9 cellular contexts compared by ENCODE assay signal in genomic region chr20:10476319-10476724, GRCh38. TPM values are rescaled to one million over a fixed set of nuclear protein-coding genes. Genes with fewer than 3 reads are reported as not detected.
DNase-seq lines count a peak whose midpoint lies in the region; ATAC-seq and TF ChIP-seq lines count a peak whose summit lies in the region.
"Had no signal": no experiment of that assay in that cellular context is flagged by ENCODE, and none has a peak within 500 bp of the region (broad histone marks: within the 10 kb centered on the region; RNA-seq: fewer than 3 reads in every experiment).

No MANE protein-coding gene starts in this region.

- no peak overlapping the region for H4K91ac ChIP-seq in trophoblast cell (ENCODE audit: low read depth, low read length)

- H3K9me3 ChIP-seq in OCI-LY1 (ENCODE audit: low read length): no peaks in the 10 kb centered on the region
- H3K9me3 ChIP-seq in trophoblast cell (ENCODE audit: insufficient read depth, low read depth, low read length): no peaks in the 10 kb centered on the region
- no peaks in the 10 kb centered on the region for H3K9me3 ChIP-seq in endodermal cell (ENCODE audit: control insufficient read depth, low read length)
- H3K9me3 ChIP-seq: SJCRH30 had no signal

- TF ChIP-seq CTCF in OCI-LY1 (IDR thresholded peaks at IDR 0.05; ENCODE audit: low read length) (peak; percentile 28; the same call in 1 of the 2 replicates), osteocyte (IDR thresholded peaks at IDR 0.05) (no peak), type B pancreatic cell (conservative IDR thresholded peaks at IDR 0.05) (no peak), endodermal cell (conservative IDR thresholded peaks at IDR 0.05) (no peak)

- no peak overlapping the region for H3K18ac ChIP-seq in trophoblast cell (ENCODE audit: low read length)

- H3K36me3 Mint-ChIP-seq in osteocyte (ENCODE audit: unreplicated experiment) (no peaks in the 10 kb centered on the region), type B pancreatic cell (peaks cover 5% of the 10 kb centered on the region), endodermal cell (ENCODE audit: low read depth) (peaks cover 2% of the 10 kb centered on the region)

- no peak overlapping the region for H3K4ac ChIP-seq in trophoblast cell (ENCODE audit: low read depth, low read length)

- no peak overlapping the region for H3K4me3 Mint-ChIP-seq in osteocyte (ENCODE audit: unreplicated experiment)
- no peak overlapping the region for H3K4me3 Mint-ChIP-seq in type B pancreatic cell
- no peak overlapping the region for H3K4me3 Mint-ChIP-seq in endodermal cell

- H3K4me3 ChIP-seq in OCI-LY1 (ENCODE audit: low read depth, low read length, poor library complexity, severe bottlenecking): no peak overlapping the region
- no peak overlapping the region for H3K4me3 ChIP-seq in trophoblast cell (ENCODE audit: low read depth, low read length)
- H3K4me3 ChIP-seq in endodermal cell (ENCODE audit: low read length): no peak overlapping the region
- H3K4me3 ChIP-seq: SJCRH30 had no signal

- DNase-seq in trophoblast cell (peak; percentile 11 to 41), osteocyte (ENCODE audit: extremely low spot score, unreplicated experiment) (no peak), caudate nucleus (lab: John Stamatoyannopoulos, UW) (no peak), type B pancreatic cell (ENCODE audit: extremely low spot score, unreplicated experiment) (no peak), endodermal cell (no peak)
- DNase-seq: SJCRH30 had no signal

- H3K23ac ChIP-seq in trophoblast cell (ENCODE audit: low read length): no peak overlapping the region

- H3K4me1 ChIP-seq in OCI-LY1 (ENCODE audit: insufficient read depth, low read length, severe bottlenecking) (peaks cover 15% of the 10 kb centered on the region), trophoblast cell (ENCODE audit: control insufficient read depth in 1 of 2, insufficient read depth in 2 of 2, low read length in 2 of 2) (peaks cover 5% of the 10 kb centered on the region in 2 experiments), endodermal cell (ENCODE audit: control insufficient read depth, insufficient read depth, low read length) (peaks cover 6% of the 10 kb centered on the region)

- H3K27me3 Mint-ChIP-seq in osteocyte (ENCODE audit: unreplicated experiment) (no peaks in the 10 kb centered on the region), type B pancreatic cell (no peaks in the 10 kb centered on the region), endodermal cell (ENCODE audit: insufficient read depth) (no peaks in the 10 kb centered on the region)

- H4K12ac ChIP-seq in trophoblast cell (ENCODE audit: low read depth, low read length): no peak overlapping the region

- H3K27me3 ChIP-seq in OCI-LY1 (ENCODE audit: insufficient read depth, low read length) (no peaks in the 10 kb centered on the region), trophoblast cell (ENCODE audit: insufficient read depth, low read length) (no peaks in the 10 kb centered on the region), endodermal cell (ENCODE audit: control insufficient read depth, insufficient read depth, low read length, poor library complexity, severe bottlenecking) (no peaks in the 10 kb centered on the region)
- H3K27me3 ChIP-seq: SJCRH30 had no signal

- no peak overlapping the region for H2BK5ac ChIP-seq in trophoblast cell (ENCODE audit: low read depth, low read length, poor library complexity)

- no peaks in the 10 kb centered on the region for H4K20me1 ChIP-seq in OCI-LY1 (ENCODE audit: insufficient read depth, low read length)

- no peak overlapping the region for H2AFZ ChIP-seq in OCI-LY1 (ENCODE audit: low read length)
- no peak overlapping the region for H2AFZ ChIP-seq in trophoblast cell (ENCODE audit: insufficient read depth, low read length, poor library complexity)

- H3F3A ChIP-seq in OCI-LY1 (ENCODE audit: insufficient read depth, low read length): no peaks in the 10 kb centered on the region

- no peak overlapping the region for H2AK5ac ChIP-seq in trophoblast cell (ENCODE audit: low read length)

- H3K9me2 ChIP-seq in OCI-LY1 (ENCODE audit: low read depth, low read length): no peaks in the 10 kb centered on the region

- no peak overlapping the region for H2BK120ac ChIP-seq in trophoblast cell (ENCODE audit: insufficient read depth, low read length, poor library complexity)

- H4K8ac ChIP-seq in trophoblast cell (ENCODE audit: low read depth, low read length): no peak overlapping the region

- peak overlapping the region; percentile 26 for H3K27ac ChIP-seq in OCI-LY1 (ENCODE audit: low read depth, low read length, poor library complexity, severe bottlenecking)
- no peak overlapping the region for H3K27ac ChIP-seq in trophoblast cell (ENCODE audit: low read depth, low read length)
- no peak overlapping the region for H3K27ac ChIP-seq in caudate nucleus (ENCODE audit: low read depth, low read length)
- no peak overlapping the region for H3K27ac ChIP-seq in endodermal cell (ENCODE audit: low read depth, low read length)
- H3K27ac ChIP-seq: SJCRH30 had no signal

- no peaks in the 10 kb centered on the region for H3K79me2 ChIP-seq in OCI-LY1 (ENCODE audit: insufficient read depth, low read length)
- H3K79me2 ChIP-seq in trophoblast cell (ENCODE audit: control insufficient read depth, insufficient read depth, low read length, poor library complexity): no peaks in the 10 kb centered on the region

- no peaks in the 10 kb centered on the region for H3K9me3 Mint-ChIP-seq in osteocyte (ENCODE audit: unreplicated experiment)
- H3K9me3 Mint-ChIP-seq in type B pancreatic cell: no peaks in the 10 kb centered on the region
- no peaks in the 10 kb centered on the region for H3K9me3 Mint-ChIP-seq in endodermal cell

- H3K36me3 ChIP-seq in OCI-LY1 (ENCODE audit: insufficient read depth, low read length) (no peaks in the 10 kb centered on the region), trophoblast cell (ENCODE audit: control insufficient read depth in 1 of 2, insufficient read depth in 2 of 2, low read length in 2 of 2) (no peaks in the 10 kb centered on the region), endodermal cell (ENCODE audit: control insufficient read depth, insufficient read depth, low read length) (no peaks in the 10 kb centered on the region)
- H3K36me3 ChIP-seq: SJCRH30 had no signal

- H3K14ac ChIP-seq in trophoblast cell (ENCODE audit: low read length): no peak overlapping the region

- H3K27ac Mint-ChIP-seq in osteocyte (ENCODE audit: unreplicated experiment): no peak overlapping the region
- no peak overlapping the region for H3K27ac Mint-ChIP-seq in type B pancreatic cell
- H3K27ac Mint-ChIP-seq in endodermal cell: no peak overlapping the region

- H3K9ac ChIP-seq in OCI-LY1 (ENCODE audit: low read length) (no peak overlapping the region), trophoblast cell (ENCODE audit: low read length) (no peak overlapping the region), endodermal cell (ENCODE audit: extremely low read depth, low read length, poor library complexity, severe bottlenecking) (no peak overlapping the region)

- ATAC-seq in GM19023 (IDR thresholded peaks at IDR 0.05; ENCODE audit: unreplicated experiment): peak; percentile 57
- ATAC-seq in HG02852 (IDR thresholded peaks at IDR 0.05; ENCODE audit: unreplicated experiment): peak; percentile 75

- H3K4me1 Mint-ChIP-seq in osteocyte (ENCODE audit: unreplicated experiment) (peaks cover 20% of the 10 kb centered on the region), type B pancreatic cell (ENCODE audit: unreplicated experiment) (peaks cover 17% of the 10 kb centered on the region), endodermal cell (peaks cover 38% of the 10 kb centered on the region)

- H3K4me2 ChIP-seq in OCI-LY1 (ENCODE audit: low read length) (peak overlapping the region; percentile 15; the same call in 1 of the 2 replicates), trophoblast cell (ENCODE audit: low read length) (no peak overlapping the region)

- peaks cover 2% of the 10 kb centered on the region for H3K79me1 ChIP-seq in trophoblast cell (ENCODE audit: low read length)

- no CpG with 5 or more reads among the region's 3 CpGs for WGBS in trophoblast cell (ENCODE audit: extremely low coverage, insufficient coverage, insufficient read length)
- WGBS in endodermal cell (ENCODE audit: insufficient coverage in 1 of 2, insufficient read length in 1 of 2), 2 experiments: 100% methylated on average over 3 of the region's 3 CpGs; no CpG with 5 or more reads in 1 of the 2 experiments

- no peak overlapping the region for H2BK12ac ChIP-seq in trophoblast cell (ENCODE audit: low read length)

RNA-seq across cellular contexts. Expression of gene SLX4IP, which starts 41.2 kb away (rescaled TPM):
- 2.7 and 3.0 TPM in 2 replicates for polyA plus RNA-seq in trophoblast cell (2013)
- 5.4 and 6.0 TPM in 2 replicates for total RNA-seq in osteocyte
- 6.6 and 8.5 TPM in 2 replicates for total RNA-seq in type B pancreatic cell (ENCODE audit: low replicate concordance)
- total RNA-seq in endodermal cell: 1 to 10 TPM; 9.2 to 9.5 TPM
- polyA plus RNA-seq in endodermal cell (2013, experiment 1 of 2): 5.1 TPM
- polyA plus RNA-seq in endodermal cell (2013, experiment 2 of 2): 5.3 TPM

RNA-seq across cellular contexts. Expression of gene MKKS, which starts 42.3 kb away (rescaled TPM):
- 7.3 and 7.7 TPM in 2 replicates for polyA plus RNA-seq in trophoblast cell (2013)
- total RNA-seq in osteocyte (13.0 and 14.7 TPM in 2 replicates), type B pancreatic cell (ENCODE audit: low replicate concordance) (16.2 and 19.9 TPM in 2 replicates), endodermal cell (10 to 100 TPM; 13.2 to 13.8 TPM)
- 22.0 TPM for polyA plus RNA-seq in endodermal cell (2013, experiment 1 of 2)
- 22.1 TPM for polyA plus RNA-seq in endodermal cell (2013, experiment 2 of 2)

Comparison
In these comparisons a context has a peak if more than half of its experiments do, and no peak if none do; other contexts are left out.
1. DNase-seq: peak in trophoblast cell (2 of 2); none in osteocyte (single experiment), caudate nucleus (0 of 61), type B pancreatic cell (single experiment) and endodermal cell (single experiment).